In the genomic region with DNA sequence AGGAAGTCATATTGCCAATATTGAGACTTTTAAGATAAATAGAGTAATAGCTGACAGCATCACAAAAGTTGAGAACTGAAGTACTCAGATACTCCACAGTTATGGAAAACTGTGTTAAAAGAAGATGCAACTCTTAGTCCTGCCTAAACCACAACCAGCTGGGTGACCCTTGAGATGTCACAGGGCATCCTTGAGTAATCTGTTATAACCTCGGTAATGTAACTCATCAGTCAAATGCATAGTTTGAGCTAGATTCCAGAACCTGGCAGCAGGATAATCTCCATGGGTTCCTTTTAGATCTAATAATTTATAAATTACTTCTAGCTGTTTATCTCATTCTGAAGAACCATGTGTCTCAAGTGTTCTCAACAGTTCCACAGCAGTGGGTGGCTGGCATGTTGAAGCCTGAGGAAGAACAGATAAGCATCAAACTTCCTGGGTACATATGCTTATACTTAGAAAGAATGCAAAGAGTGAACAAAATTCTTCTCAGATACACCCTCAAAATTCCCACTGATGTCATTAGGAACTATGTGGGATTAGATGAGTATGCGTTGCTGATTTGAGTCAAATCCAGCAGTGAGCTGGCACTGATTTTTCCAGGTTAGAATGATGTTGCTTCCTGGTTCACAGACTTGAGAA, we compare ENCODE assay signal across 15 cellular contexts.
DNase-seq lines count a peak whose midpoint lies in the region; ATAC-seq and TF ChIP-seq lines count a peak whose summit lies in the region.
"Had no signal": no experiment of that assay in that cellular context is flagged by ENCODE, and none has a peak within 500 bp of the region (broad histone marks: within the 10 kb centered on the region; RNA-seq: fewer than 3 reads in every experiment).

No MANE protein-coding gene starts in this region.

- H3K4me1 ChIP-seq in DND-41 (ENCODE audit: insufficient read depth, low read length) = peaks cover 26% of the 10 kb centered on the region
- peaks cover 44% of the 10 kb centered on the region for H3K4me1 ChIP-seq in PC-3 (ENCODE audit: insufficient read depth, low read length)
- H3K4me1 ChIP-seq: adrenal gland had no signal

- H3K9ac ChIP-seq in DND-41 (ENCODE audit: low read depth, low read length) (no peak overlapping the region), PC-3 (ENCODE audit: low read length) (peak overlapping the region; percentile 82)

- no peaks in the 10 kb centered on the region for H4K20me1 ChIP-seq in DND-41 (ENCODE audit: insufficient read depth, low read length)
- no peaks in the 10 kb centered on the region for H4K20me1 ChIP-seq in PC-3 (ENCODE audit: low read length)

- H3K79me2 ChIP-seq in DND-41 (ENCODE audit: insufficient read depth, low read length) (no peaks in the 10 kb centered on the region), PC-3 (ENCODE audit: low read length) (no peaks in the 10 kb centered on the region)

- BruUV-seq in PC-3 (replicated peaks; lab: Mats Ljungman, UMichigan) = no TSS peak

- no peak overlapping the region for H3K4me3 ChIP-seq in DND-41 (ENCODE audit: low read depth in 1 of 2, low read length in 2 of 2)
- H3K4me3 ChIP-seq in PC-3 (ENCODE audit: low read length) = no peak overlapping the region
- H3K4me3 ChIP-seq: adrenal gland had no signal

- peak overlapping the region; percentile 9; the same call in 1 of the 2 replicates for H3K4me2 ChIP-seq in DND-41 (ENCODE audit: insufficient read depth, low read length)
- peak overlapping the region; percentile 63 for H3K4me2 ChIP-seq in PC-3 (ENCODE audit: low read length)

- H3K27ac ChIP-seq in DND-41 (ENCODE audit: low read length) (peak overlapping the region; percentile 40; the same call in 1 of the 2 replicates), PC-3 (ENCODE audit: low read length) (peak overlapping the region; percentile 98)
- H3K27ac ChIP-seq: adrenal gland had no signal

- no peak for DNase-seq in DND-41
- peak; percentile 71 for DNase-seq in PC-3
- peak; percentile 78 for DNase-seq in dedifferentiated amniotic fluid mesenchymal stem cell (ENCODE audit: extremely low spot score)
- DNase-seq in myocyte (ENCODE audit: low read depth) = peak; percentile 19
- DNase-seq in SHP77 (lab: John Stamatoyannopoulos, UW) = no peak
- no peak for DNase-seq in omental fat pad (ENCODE audit: low spot score)
- DNase-seq: activated CD4-positive, alpha-beta T cell treated with anti-CD3 and anti-CD28 coated beads for 1 hour; activated T-cell treated with anti-CD3 and anti-CD28 coated beads for 4 hours; adrenal gland; head of caudate nucleus; NCI-H345 had no signal

- peaks cover 6% of the 10 kb centered on the region for H3F3A ChIP-seq in PC-3 (ENCODE audit: low read length, unreplicated experiment)

- intact Hi-C loops in PC-3 (cut with micrococcal nuclease) = no loop called here

- H3K27me3 ChIP-seq in DND-41 (ENCODE audit: insufficient read depth, low read length, poor library complexity) (no peaks in the 10 kb centered on the region), PC-3 (ENCODE audit: low read length) (no peaks in the 10 kb centered on the region)
- H3K27me3 ChIP-seq: adrenal gland had no signal

- H2AFZ ChIP-seq in DND-41 (ENCODE audit: low read depth, low read length) = no peak overlapping the region
- H2AFZ ChIP-seq in PC-3 (ENCODE audit: low read length) = no peak overlapping the region

- TF ChIP-seq CTCF in DND-41 (IDR thresholded peaks at IDR 0.05; ENCODE audit: borderline replicate concordance, extremely low read depth, low read length, poor library complexity, severe bottlenecking) = no peak
- no peak for TF ChIP-seq CTCF in PC-3 (conservative IDR thresholded peaks at IDR 0.05; ENCODE audit: low read depth, low read length)
- TF ChIP-seq CTCF in omental fat pad (IDR thresholded peaks at IDR 0.05) = no peak

- H3K9me2 ChIP-seq in PC-3 (replicated peaks; ENCODE audit: low read length) = no peaks in the 10 kb centered on the region

- H3K9me3 ChIP-seq in DND-41 (ENCODE audit: insufficient read depth, low read length, severe bottlenecking) (no peaks in the 10 kb centered on the region), PC-3 (ENCODE audit: low read length) (no peaks in the 10 kb centered on the region)
- H3K9me3 ChIP-seq: adrenal gland had no signal

- POLR2A ChIA-PET in PC-3 (lab: Charles Lee; ENCODE audit: unreplicated experiment) = no interaction called here

- H3K36me3 ChIP-seq in DND-41 (ENCODE audit: insufficient read depth, low read length) (no peaks in the 10 kb centered on the region), PC-3 (ENCODE audit: low read depth, low read length) (no peaks in the 10 kb centered on the region)
- H3K36me3 ChIP-seq: adrenal gland had no signal

- ATAC-seq in DND-41 (ENCODE audit: insufficient read depth, low read depth) (peak; percentile 74), PC-3 (peak; percentile 8; the same call in 1 of the 2 replicates), HG02970 (IDR thresholded peaks at IDR 0.05; ENCODE audit: low FRiP score, unreplicated experiment) (no peak), HG03354 (IDR thresholded peaks at IDR 0.05; ENCODE audit: poor library complexity, severe bottlenecking, unreplicated experiment) (no peak), omental fat pad (ENCODE audit: low FRiP score) (no peak)
- ATAC-seq: HCT116, left lobe of liver had no signal

- CTCF ChIA-PET in PC-3 (lab: Charles Lee) = no interaction called here

Comparison
In these comparisons a context has a peak if more than half of its experiments do, and no peak if none do; other contexts are left out.
1. ATAC-seq: peak in DND-41 (single experiment) and PC-3 (single experiment); none in HG02970 (single experiment), HG03354 (single experiment) and omental fat pad (single experiment).
2. DNase-seq: peak in PC-3 (single experiment), dedifferentiated amniotic fluid mesenchymal stem cell (single experiment) and myocyte (single experiment); none in DND-41 (single experiment), SHP77 (0 of 2) and omental fat pad (single experiment).